1 cellular context compared by ENCODE assay signal in genomic region chrX:40105791-40106676, GRCh38.
TF ChIP-seq lines count a peak whose summit lies in the region.

No MANE protein-coding gene starts in this region.

TF ChIP-seq in HepG2, 621 proteins besides CTCF, POLR2A, EP300 and RAD21 (continued from another document and continues in another):
- no peak for TF ChIP-seq ZBTB25 (CRISPR knock-in tag; IDR thresholded peaks at IDR 0.05)
- no peak for TF ChIP-seq ZNF234 (CRISPR knock-in tag; conservative IDR thresholded peaks at IDR 0.05)
- no peak for TF ChIP-seq ZNF431 (CRISPR knock-in tag; IDR thresholded peaks at IDR 0.05; ENCODE audit: borderline replicate concordance, low read depth)
- TF ChIP-seq KLF9 (CRISPR knock-in tag; IDR thresholded peaks at IDR 0.05; ENCODE audit: low read depth), result no peak
- no peak for TF ChIP-seq SIN3A (IDR thresholded peaks at IDR 0.05; ENCODE audit: borderline replicate concordance, low read depth, low read length)
- no peak for TF ChIP-seq ZNF276 (CRISPR knock-in tag; IDR thresholded peaks at IDR 0.05; ENCODE audit: low read depth)
- TF ChIP-seq ZNF17 (CRISPR knock-in tag; IDR thresholded peaks at IDR 0.05), result no peak
- no peak for TF ChIP-seq RFX1 (IDR thresholded peaks at IDR 0.05)
- TF ChIP-seq ATF1 (CRISPR knock-in tag; IDR thresholded peaks at IDR 0.05), result no peak
- peak; percentile 26; the same call in 1 of the 2 replicates for TF ChIP-seq SAP130 (CRISPR knock-in tag; IDR thresholded peaks at IDR 0.05; ENCODE audit: low read depth)
- TF ChIP-seq, protein P1, sequence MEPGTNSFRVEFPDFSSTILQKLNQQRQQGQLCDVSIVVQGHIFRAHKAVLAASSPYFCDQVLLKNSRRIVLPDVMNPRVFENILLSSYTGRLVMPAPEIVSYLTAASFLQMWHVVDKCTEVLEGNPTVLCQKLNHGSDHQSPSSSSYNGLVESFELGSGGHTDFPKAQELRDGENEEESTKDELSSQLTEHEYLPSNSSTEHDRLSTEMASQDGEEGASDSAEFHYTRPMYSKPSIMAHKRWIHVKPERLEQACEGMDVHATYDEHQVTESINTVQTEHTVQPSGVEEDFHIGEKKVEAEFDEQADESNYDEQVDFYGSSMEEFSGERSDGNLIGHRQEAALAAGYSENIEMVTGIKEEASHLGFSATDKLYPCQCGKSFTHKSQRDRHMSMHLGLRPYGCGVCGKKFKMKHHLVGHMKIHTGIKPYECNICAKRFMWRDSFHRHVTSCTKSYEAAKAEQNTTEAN (CRISPR knock-in tag; conservative IDR thresholded peaks at IDR 0.05), result no peak
- no peak for TF ChIP-seq ZNF577 (CRISPR knock-in tag; IDR thresholded peaks at IDR 0.05; ENCODE audit: borderline replicate concordance, low read depth)
- no peak for TF ChIP-seq THAP8 (CRISPR knock-in tag; IDR thresholded peaks at IDR 0.05; ENCODE audit: borderline replicate concordance)
- peak; percentile 27 for TF ChIP-seq POLR2G (IDR thresholded peaks at IDR 0.05; ENCODE audit: low read depth, low read length)
- no peak for TF ChIP-seq ZBED4 (CRISPR knock-in tag; IDR thresholded peaks at IDR 0.05; ENCODE audit: borderline replicate concordance)
- TF ChIP-seq ZNF670 (CRISPR knock-in tag; IDR thresholded peaks at IDR 0.05; ENCODE audit: borderline replicate concordance), result no peak
- no peak for TF ChIP-seq ETS1 (CRISPR knock-in tag; IDR thresholded peaks at IDR 0.05)
- no peak for TF ChIP-seq ZNF775 (CRISPR knock-in tag; IDR thresholded peaks at IDR 0.05; ENCODE audit: borderline replicate concordance)
- TF ChIP-seq SOX6 (IDR thresholded peaks at IDR 0.05), result no peak
- TF ChIP-seq SOX6 (CRISPR knock-in tag; IDR thresholded peaks at IDR 0.05), result no peak
- no peak for TF ChIP-seq ZNF383 (CRISPR knock-in tag; IDR thresholded peaks at IDR 0.05; ENCODE audit: borderline replicate concordance)
- TF ChIP-seq ZNF10 (CRISPR knock-in tag; IDR thresholded peaks at IDR 0.05; ENCODE audit: borderline replicate concordance, low read depth), result no peak
- TF ChIP-seq ZSCAN25 (CRISPR knock-in tag; IDR thresholded peaks at IDR 0.05), result no peak
- TF ChIP-seq HMGXB3 (CRISPR knock-in tag; IDR thresholded peaks at IDR 0.05; ENCODE audit: borderline replicate concordance), result no peak
- no peak for TF ChIP-seq ZNF563 (CRISPR knock-in tag; IDR thresholded peaks at IDR 0.05)
- TF ChIP-seq ZIK1 (CRISPR knock-in tag; IDR thresholded peaks at IDR 0.05; ENCODE audit: borderline replicate concordance, low read depth), result no peak
- TF ChIP-seq CBX1 (IDR thresholded peaks at IDR 0.05; ENCODE audit: low read depth), result no peak
- TF ChIP-seq ZNF292 (CRISPR knock-in tag; IDR thresholded peaks at IDR 0.05; ENCODE audit: borderline replicate concordance, low read depth), result no peak
- no peak for TF ChIP-seq U2AF2 (IDR thresholded peaks at IDR 0.05; ENCODE audit: low read depth, low read length)
- 0 out of 2 replicates have a peak, but pooled peaks have one; percentile 21 for TF ChIP-seq HDAC1 (CRISPR knock-in tag; IDR thresholded peaks at IDR 0.05)
- TF ChIP-seq SP2 (CRISPR knock-in tag; IDR thresholded peaks at IDR 0.05), result no peak
- no peak for TF ChIP-seq FOXK1 (CRISPR knock-in tag; IDR thresholded peaks at IDR 0.05; ENCODE audit: borderline replicate concordance, low read depth)
- TF ChIP-seq, protein P2, sequence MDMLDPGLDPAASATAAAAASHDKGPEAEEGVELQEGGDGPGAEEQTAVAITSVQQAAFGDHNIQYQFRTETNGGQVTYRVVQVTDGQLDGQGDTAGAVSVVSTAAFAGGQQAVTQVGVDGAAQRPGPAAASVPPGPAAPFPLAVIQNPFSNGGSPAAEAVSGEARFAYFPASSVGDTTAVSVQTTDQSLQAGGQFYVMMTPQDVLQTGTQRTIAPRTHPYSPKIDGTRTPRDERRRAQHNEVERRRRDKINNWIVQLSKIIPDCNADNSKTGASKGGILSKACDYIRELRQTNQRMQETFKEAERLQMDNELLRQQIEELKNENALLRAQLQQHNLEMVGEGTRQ (IDR thresholded peaks at IDR 0.05; ENCODE audit: low read depth, low read length), result no peak
- TF ChIP-seq, protein P2 (CRISPR knock-in tag; IDR thresholded peaks at IDR 0.05; ENCODE audit: borderline replicate concordance), result no peak
- no peak for TF ChIP-seq ZBTB46 (CRISPR knock-in tag; IDR thresholded peaks at IDR 0.05; ENCODE audit: borderline replicate concordance)
- no peak for TF ChIP-seq TSC22D2 (CRISPR knock-in tag; IDR thresholded peaks at IDR 0.05; ENCODE audit: borderline replicate concordance)
- 0 out of 2 replicates have a peak, but pooled peaks have one; percentile 6 for TF ChIP-seq GABPB1 (CRISPR knock-in tag; IDR thresholded peaks at IDR 0.05)
- no peak for TF ChIP-seq NKX3-1 (CRISPR knock-in tag; IDR thresholded peaks at IDR 0.05)
- no peak for TF ChIP-seq TCF7 (IDR thresholded peaks at IDR 0.05; ENCODE audit: low read depth)
- no peak for TF ChIP-seq NCOA5 (CRISPR knock-in tag; IDR thresholded peaks at IDR 0.05)
